In the genomic region with DNA sequence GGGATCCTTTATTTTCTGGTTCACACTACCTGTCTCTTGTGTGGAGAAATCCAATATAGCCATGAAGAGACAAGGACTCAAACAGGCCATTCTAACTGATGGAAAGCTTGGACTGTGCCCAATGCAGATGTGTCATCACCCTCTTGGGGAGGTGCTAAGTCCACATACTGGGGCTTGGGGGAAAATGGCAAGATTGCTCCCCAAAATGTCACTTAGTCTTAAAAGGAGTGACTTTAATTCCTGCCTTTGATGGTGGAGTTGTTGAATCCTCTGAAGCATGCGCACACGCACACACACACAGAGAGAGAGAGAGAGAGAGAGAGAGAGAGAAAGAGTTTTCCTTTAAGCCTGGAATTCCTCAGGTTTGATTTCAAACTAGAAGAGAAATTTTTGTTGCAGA, we compare ENCODE assay signal across 22 cellular contexts.
A peak's percentile ranks its signal among the peaks of the same experiment; 100 is the strongest.
DNase-seq lines count a peak whose midpoint lies in the region; ATAC-seq and TF ChIP-seq lines count a peak whose summit lies in the region.
"Had no signal": no experiment of that assay in that cellular context is flagged by ENCODE, and none has a peak within 500 bp of the region (broad histone marks: within the 10 kb centered on the region; RNA-seq: fewer than 3 reads in every experiment).

No MANE protein-coding gene starts in this region.

- no peak overlapping the region for H2AFZ ChIP-seq in SK-N-SH (ENCODE audit: low read depth)

- no peaks in the 10 kb centered on the region for H3K27me3 Mint-ChIP-seq in mesothelial cell of epicardium (ENCODE audit: low read depth)
- H3K27me3 Mint-ChIP-seq: stimulated activated memory B cell treated with anti-CD40 and anti-IgM and Interleukin-4, amounts not matched to agents 10 μg/mL and 1 μg/mL and 100 μg/mL, for 72 hours had no signal

- no peaks in the 10 kb centered on the region for H3K79me2 ChIP-seq in SK-N-SH (ENCODE audit: insufficient read depth)

- TF ChIP-seq CTCF in SK-N-SH (IDR thresholded peaks at IDR 0.05) = no peak
- TF ChIP-seq CTCF in fibroblast of mammary gland (conservative IDR thresholded peaks at IDR 0.05; ENCODE audit: control insufficient read depth, insufficient read depth, low read depth, low read length) = no peak
- TF ChIP-seq CTCF in mesothelial cell of epicardium (IDR thresholded peaks at IDR 0.05; ENCODE audit: unreplicated experiment) = no peak

- no peak overlapping the region for H3K4me3 Mint-ChIP-seq in mesothelial cell of epicardium
- H3K4me3 Mint-ChIP-seq: activated CD8-positive, alpha-beta T cell treated with anti-CD3 and anti-CD28 coated beads for 36 hours; activated naive CD8-positive, alpha-beta T cell treated with anti-CD3 and anti-CD28 coated beads, Interleukin-2, amount 50 U/mL, for 24 hours; CD8-positive, alpha-beta T cell; immature natural killer cell; stimulated activated memory B cell treated with anti-CD40 and anti-IgM and Interleukin-4, amounts not matched to agents 10 μg/mL and 1 μg/mL and 100 μg/mL, for 72 hours had no signal

- peak overlapping the region in 1 of 2 experiments; percentile 34; a peak in 3 of 4 replicates for H3K27ac ChIP-seq in SK-N-SH (ENCODE audit: low read depth in 2 of 2, low read length in 1 of 2)
- H3K27ac ChIP-seq: upper lobe of right lung, WERI-Rb-1 had no signal

- H4K20me1 ChIP-seq in SK-N-SH (ENCODE audit: insufficient read depth) = no peaks in the 10 kb centered on the region

- no peaks in the 10 kb centered on the region for H3K36me3 ChIP-seq in SK-N-SH (replicated peaks in 1 of 2; ENCODE audit: control insufficient read depth in 1 of 2, insufficient read depth in 2 of 2, low read length in 1 of 2)
- H3K36me3 ChIP-seq: MG63, upper lobe of right lung, WERI-Rb-1 had no signal

- CTCF ChIA-PET in SK-N-SH (lab: Yijun Ruan, JAX) = interaction anchor here (1.0 kb wide), 1 partner anchor 676 kb away, joined by 3 read pairs; no protein-coding TSS in a partner anchor

- no peak for ATAC-seq in HG02981 (IDR thresholded peaks at IDR 0.05; ENCODE audit: unreplicated experiment)
- ATAC-seq: activated CD8-positive, alpha-beta T cell treated with anti-CD3 and anti-CD28 coated beads for 36 hours; activated naive CD8-positive, alpha-beta T cell treated with anti-CD3 and anti-CD28 coated beads, Interleukin-2, amount 50 U/mL, for 24 hours; CD8-positive, alpha-beta T cell; PC-3; stimulated activated memory B cell treated with anti-CD40 and anti-IgM and Interleukin-4, amounts not matched to agents 10 μg/mL and 1 μg/mL and 100 μg/mL, for 72 hours; upper lobe of right lung had no signal

- peak overlapping the region; percentile 87 for H3K27ac Mint-ChIP-seq in mesothelial cell of epicardium
- H3K27ac Mint-ChIP-seq: activated CD8-positive, alpha-beta T cell treated with anti-CD3 and anti-CD28 coated beads for 36 hours; activated naive CD8-positive, alpha-beta T cell treated with anti-CD3 and anti-CD28 coated beads, Interleukin-2, amount 50 U/mL, for 24 hours; CD8-positive, alpha-beta T cell; immature natural killer cell; stimulated activated memory B cell treated with anti-CD40 and anti-IgM and Interleukin-4, amounts not matched to agents 10 μg/mL and 1 μg/mL and 100 μg/mL, for 72 hours had no signal

- H3K9ac ChIP-seq in SK-N-SH = no peak overlapping the region

- TF ChIP-seq RAD21 in SK-N-SH (IDR thresholded peaks at IDR 0.05; ENCODE audit: low read length) = no peak

- H3K9me3 ChIP-seq in SK-N-SH = no peaks in the 10 kb centered on the region
- H3K9me3 ChIP-seq: MG63, upper lobe of right lung had no signal

- H3K4me3 ChIP-seq in SK-N-SH (ENCODE audit: low read depth in 2 of 2, low read length in 1 of 2) (no peak overlapping the region), fibroblast of mammary gland (ENCODE audit: control insufficient read depth, low read depth, low read length) (no peak overlapping the region)
- H3K4me3 ChIP-seq: MG63, upper lobe of right lung had no signal

- H3K4me2 ChIP-seq in SK-N-SH = no peak overlapping the region

- POLR2A ChIA-PET in SK-N-SH (lab: Yijun Ruan, JAX) = no interaction called here

- no peaks in the 10 kb centered on the region for H3K27me3 ChIP-seq in SK-N-SH (ENCODE audit: insufficient read depth)
- H3K27me3 ChIP-seq: MG63 had no signal

- H3K4me1 ChIP-seq in SK-N-SH (ENCODE audit: control insufficient read depth in 1 of 2, insufficient read depth in 2 of 2, low read depth in 1 of 2, low read length in 1 of 2) = peaks cover 3 to 10% of the 10 kb centered on the region in 2 experiments; a peak in 3 of 4 replicates
- H3K4me1 ChIP-seq: upper lobe of right lung had no signal

- no peak for TF ChIP-seq EP300 in SK-N-SH (IDR thresholded peaks at IDR 0.05; ENCODE audit: borderline replicate concordance in 1 of 2, low read depth in 1 of 2, low read length in 1 of 2)

- peaks cover 4% of the 10 kb centered on the region for H3K36me3 Mint-ChIP-seq in mesothelial cell of epicardium
- H3K36me3 Mint-ChIP-seq: CD8-positive, alpha-beta T cell; immature natural killer cell; stimulated activated memory B cell treated with anti-CD40 and anti-IgM and Interleukin-4, amounts not matched to agents 10 μg/mL and 1 μg/mL and 100 μg/mL, for 72 hours had no signal

- 98% methylated on average over 2 of the region's 2 CpGs for WGBS in SK-N-SH (ENCODE audit: low lambda C conversion rate)

- no peaks in the 10 kb centered on the region for H3F3A ChIP-seq in SK-N-SH (replicated peaks; ENCODE audit: insufficient read depth)

- H3K4me1 Mint-ChIP-seq in mesothelial cell of epicardium = peaks cover 36% of the 10 kb centered on the region
- H3K4me1 Mint-ChIP-seq: activated naive CD8-positive, alpha-beta T cell treated with anti-CD3 and anti-CD28 coated beads, Interleukin-2, amount 50 U/mL, for 24 hours; immature natural killer cell; stimulated activated memory B cell treated with anti-CD40 and anti-IgM and Interleukin-4, amounts not matched to agents 10 μg/mL and 1 μg/mL and 100 μg/mL, for 72 hours had no signal

- no peaks in the 10 kb centered on the region for H3K9me2 ChIP-seq in SK-N-SH

- DNase-seq in Daoy (ENCODE audit: low read depth) = peak; percentile 51
- no peak for DNase-seq in SK-N-SH
- DNase-seq in fibroblast of mammary gland (ENCODE audit: low read depth) = peak; percentile 78
- no peak for DNase-seq in mesothelial cell of epicardium (ENCODE audit: low spot score in 2 of 2, unreplicated experiment in 2 of 2)
- no peak for DNase-seq in effector CD8-positive, alpha-beta T cell (lab: John Stamatoyannopoulos, UW)
- DNase-seq in NCI-H2081 (lab: John Stamatoyannopoulos, UW) = no peak
- no peak for DNase-seq in NCI-H146 treated with DMSO at 0.1 percent for 48 hours (lab: John Stamatoyannopoulos, UW; ENCODE audit: unreplicated experiment)
- DNase-seq: ACHN; activated CD8-positive, alpha-beta T cell treated with anti-CD3 and anti-CD28 coated beads for 36 hours; activated naive CD8-positive, alpha-beta T cell treated with anti-CD3 and anti-CD28 coated beads, Interleukin-2, amount 50 U/mL, for 24 hours; CD8-positive, alpha-beta T cell; dermis blood vessel endothelial cell; DND-41; immature natural killer cell; MG63; NCI-H2029; NCI-H510A treated with DMSO at 0.1 percent for 48 hours; PC-3; upper lobe of right lung; WERI-Rb-1 had no signal

- peaks cover 4% of the 10 kb centered on the region for H3K9me3 Mint-ChIP-seq in mesothelial cell of epicardium
- H3K9me3 Mint-ChIP-seq: activated CD8-positive, alpha-beta T cell treated with anti-CD3 and anti-CD28 coated beads for 36 hours had no signal

TF ChIP-seq in SK-N-SH, 30 proteins besides CTCF, POLR2A, EP300 and RAD21 (continues in another document):
- TF ChIP-seq CHD2 (IDR thresholded peaks at IDR 0.05; ENCODE audit: low read length, partially characterized antibody) (no peak), FOSL2 (IDR thresholded peaks at IDR 0.05; ENCODE audit: borderline replicate concordance, low read depth) (no peak), YY1 (IDR thresholded peaks at IDR 0.05; ENCODE audit: low read depth) (no peak), MEF2A (IDR thresholded peaks at IDR 0.05; ENCODE audit: borderline replicate concordance, low read depth) (no peak), TAF1 (IDR thresholded peaks at IDR 0.05; ENCODE audit: borderline replicate concordance, low read depth, low read length) (no peak), ELF1 (IDR thresholded peaks at IDR 0.05) (no peak), SMC3 (IDR thresholded peaks at IDR 0.05; ENCODE audit: low read depth, low read length) (no peak), SIN3A (IDR thresholded peaks at IDR 0.05; ENCODE audit: borderline replicate concordance, low read depth, low read length) (no peak), RXRA (IDR thresholded peaks at IDR 0.05; ENCODE audit: borderline replicate concordance, low read depth) (no peak)
- TF ChIP-seq, protein P1, sequence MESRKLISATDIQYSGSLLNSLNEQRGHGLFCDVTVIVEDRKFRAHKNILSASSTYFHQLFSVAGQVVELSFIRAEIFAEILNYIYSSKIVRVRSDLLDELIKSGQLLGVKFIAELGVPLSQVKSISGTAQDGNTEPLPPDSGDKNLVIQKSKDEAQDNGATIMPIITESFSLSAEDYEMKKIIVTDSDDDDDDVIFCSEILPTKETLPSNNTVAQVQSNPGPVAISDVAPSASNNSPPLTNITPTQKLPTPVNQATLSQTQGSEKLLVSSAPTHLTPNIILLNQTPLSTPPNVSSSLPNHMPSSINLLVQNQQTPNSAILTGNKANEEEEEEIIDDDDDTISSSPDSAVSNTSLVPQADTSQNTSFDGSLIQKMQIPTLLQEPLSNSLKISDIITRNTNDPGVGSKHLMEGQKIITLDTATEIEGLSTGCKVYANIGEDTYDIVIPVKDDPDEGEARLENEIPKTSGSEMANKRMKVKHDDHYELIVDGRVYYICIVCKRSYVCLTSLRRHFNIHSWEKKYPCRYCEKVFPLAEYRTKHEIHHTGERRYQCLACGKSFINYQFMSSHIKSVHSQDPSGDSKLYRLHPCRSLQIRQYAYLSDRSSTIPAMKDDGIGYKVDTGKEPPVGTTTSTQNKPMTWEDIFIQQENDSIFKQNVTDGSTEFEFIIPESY (IDR thresholded peaks at IDR 0.05; ENCODE audit: borderline replicate concordance, low read depth) = no peak
- TF ChIP-seq, protein P2, sequence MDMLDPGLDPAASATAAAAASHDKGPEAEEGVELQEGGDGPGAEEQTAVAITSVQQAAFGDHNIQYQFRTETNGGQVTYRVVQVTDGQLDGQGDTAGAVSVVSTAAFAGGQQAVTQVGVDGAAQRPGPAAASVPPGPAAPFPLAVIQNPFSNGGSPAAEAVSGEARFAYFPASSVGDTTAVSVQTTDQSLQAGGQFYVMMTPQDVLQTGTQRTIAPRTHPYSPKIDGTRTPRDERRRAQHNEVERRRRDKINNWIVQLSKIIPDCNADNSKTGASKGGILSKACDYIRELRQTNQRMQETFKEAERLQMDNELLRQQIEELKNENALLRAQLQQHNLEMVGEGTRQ (IDR thresholded peaks at IDR 0.05; ENCODE audit: borderline replicate concordance, low read depth, low read length) = no peak

Comparison
In these comparisons a context has a peak if more than half of its experiments do, and no peak if none do; other contexts are left out.
1. DNase-seq: peak in Daoy (single experiment) and fibroblast of mammary gland (single experiment); none in SK-N-SH (single experiment), mesothelial cell of epicardium (0 of 2), effector CD8-positive, alpha-beta T cell (single experiment), NCI-H2081 (0 of 2) and NCI-H146 treated with DMSO at 0.1 percent for 48 hours (single experiment).